ENCODE assay signal across 21 cellular contexts in the genomic region with DNA sequence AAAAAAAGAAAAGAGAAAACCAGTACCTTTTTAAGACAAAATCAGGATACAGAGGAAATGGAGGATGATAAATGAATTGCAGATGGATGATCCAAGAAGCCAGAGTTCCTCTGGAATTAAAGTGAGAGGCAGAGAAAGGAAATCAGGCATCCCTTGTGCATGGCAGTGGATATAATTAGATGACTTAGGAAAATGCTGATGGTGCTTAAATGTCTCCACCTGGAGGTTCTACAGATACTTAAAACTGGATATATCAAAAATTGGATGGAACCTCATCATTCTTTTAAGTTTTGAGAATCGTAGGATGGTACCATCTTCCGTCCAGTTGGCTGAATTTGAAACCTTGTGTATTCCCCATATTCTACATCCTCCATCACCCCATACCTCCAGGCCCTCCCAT.
DNase-seq lines count a peak whose midpoint lies in the region; ATAC-seq, FAIRE-seq and TF ChIP-seq lines count a peak whose summit lies in the region.
"Had no signal": no experiment of that assay in that cellular context is flagged by ENCODE, and none has a peak within 500 bp of the region (broad histone marks: within the 10 kb centered on the region; RNA-seq: fewer than 3 reads in every experiment).

No MANE protein-coding gene starts in this region.

- WGBS in HepG2 (ENCODE audit: low lambda C conversion rate), result 0% methylated on average over 2 of the region's 2 CpGs
- 54% methylated on average over 2 of the region's 2 CpGs for WGBS in right lobe of liver (ENCODE audit: insufficient coverage, low coverage, low lambda C conversion rate, missing lambda C conversion rate)
- WGBS in H1 (ENCODE audit: extremely low coverage in 1 of 2, insufficient coverage in 1 of 2, insufficient read length in 1 of 2, insufficient replicate concordance in 2 of 2, low coverage in 1 of 2, low lambda C conversion rate in 2 of 2, missing lambda C conversion rate in 1 of 2), 2 experiments, result 89% methylated on average over 2 of the region's 2 CpGs; no CpG with 5 or more reads in 1 of the 2 experiments

- no peak overlapping the region for H3K23ac ChIP-seq in H1 (ENCODE audit: insufficient read length)

- TF ChIP-seq POLR2A in HepG2 (IDR thresholded peaks at IDR 0.05; ENCODE audit: insufficient read depth in 1 of 2, low read depth in 2 of 2, low read length in 2 of 2), result no peak
- TF ChIP-seq POLR2A in right lobe of liver (IDR thresholded peaks at IDR 0.05), result no peak
- no peak for TF ChIP-seq POLR2A in H1 (IDR thresholded peaks at IDR 0.05; ENCODE audit: control extremely low read depth in 1 of 2, low read depth in 2 of 2, low read length in 2 of 2)

- H3K9me3 ChIP-seq in HepG2 (ENCODE audit: low read length) (peaks cover 50% of the 10 kb centered on the region), right lobe of liver (no peaks in the 10 kb centered on the region), H1 (ENCODE audit: insufficient read depth in 2 of 2, low read depth in 1 of 2, low read length in 1 of 2) (no peaks in the 10 kb centered on the region)
- H3K9me3 ChIP-seq: BLaER1, Caco-2, HAP-1 had no signal

- in situ Hi-C loops in HepG2 (cut with HindIII; ENCODE audit: extremely low pct_ligation_motif_present, low pct_unique_long_range_greater_than_20kb), result no loop called here

- no peak overlapping the region for H2BK12ac ChIP-seq in H1 (ENCODE audit: low read depth, low read length)

- H2AFZ ChIP-seq in HepG2 (ENCODE audit: low read length) (no peak overlapping the region), H1 (ENCODE audit: low read length) (no peak overlapping the region)
- H2AFZ ChIP-seq: GM23338 had no signal

- DNase-seq in HepG2 (ENCODE audit: low spot score) (no peak), right lobe of liver (no peak), NCI-H69 (lab: John Stamatoyannopoulos, UW) (peak; percentile 9), H1 (ENCODE audit: low read depth in 1 of 2, low spot score in 2 of 2) (no peak), SK-N-DZ (ENCODE audit: low spot score) (no peak), AML-193 (lab: John Stamatoyannopoulos, UW) (no peak), NCI-H345 treated with DMSO at 0.1 percent for 48 hours (lab: John Stamatoyannopoulos, UW; ENCODE audit: unreplicated experiment) (no peak)
- DNase-seq: 8988T; Caco-2; CD4-positive, CD25-positive, alpha-beta regulatory T cell; CD8-positive, alpha-beta T cell; DMS153; DND-41; GDM1; HFFc6 had no signal

- H3K4me1 ChIP-seq in HepG2 (ENCODE audit: insufficient read depth, low read length), result no peaks in the 10 kb centered on the region
- no peaks in the 10 kb centered on the region for H3K4me1 ChIP-seq in right lobe of liver
- H3K4me1 ChIP-seq in H1 (replicated peaks in 1 of 4; ENCODE audit: control insufficient read depth in 3 of 4, insufficient read depth in 4 of 4, low read length in 3 of 4), result peaks cover 0 to 5% (median 0%) of the 10 kb centered on the region in 4 experiments; a peak in 4 of 7 replicates
- H3K4me1 ChIP-seq: Caco-2, HAP-1 had no signal

- no peak overlapping the region for H3K4ac ChIP-seq in H1 (replicated peaks; ENCODE audit: insufficient read length, low read depth, low read length)

- TF ChIP-seq EP300 in HepG2 (IDR thresholded peaks at IDR 0.05; ENCODE audit: low read depth in 2 of 2, low read length in 2 of 2), result no peak
- TF ChIP-seq EP300 in HepG2 (CRISPR knock-in tag; IDR thresholded peaks at IDR 0.05; ENCODE audit: borderline replicate concordance), result no peak
- no peak for TF ChIP-seq EP300 in H1 (IDR thresholded peaks at IDR 0.05; ENCODE audit: borderline replicate concordance in 1 of 2, low read depth in 2 of 2, low read length in 2 of 2)

- H3K79me1 ChIP-seq in H1 (ENCODE audit: low read depth, low read length), result no peaks in the 10 kb centered on the region

- H3K4me3 ChIP-seq in HepG2 (replicated peaks in 1 of 3; ENCODE audit: insufficient read depth in 1 of 3, low read depth in 2 of 3, low read length in 3 of 3) (no peak overlapping the region), right lobe of liver (no peak overlapping the region), H1 (ENCODE audit: extremely low read depth in 1 of 4, insufficient read depth in 2 of 4, low read depth in 3 of 4, low read length in 4 of 4) (no peak overlapping the region)
- H3K4me3 ChIP-seq: BLaER1, GM12878, GM23338, HAP-1 had no signal

- H2BK5ac ChIP-seq in H1 (ENCODE audit: low read depth, low read length), result no peak overlapping the region

- H3K27ac ChIP-seq in HepG2 (ENCODE audit: extremely low read length, insufficient read depth, low read length), result no peak overlapping the region
- no peak overlapping the region for H3K27ac ChIP-seq in right lobe of liver
- H3K27ac ChIP-seq in H1 (ENCODE audit: low read depth, low read length), result no peak overlapping the region
- H3K27ac ChIP-seq: BLaER1, C4-2B had no signal

- no peak overlapping the region for H2BK15ac ChIP-seq in H1 (ENCODE audit: low read length)

- H3K4me2 ChIP-seq in HepG2 (ENCODE audit: low read depth, low read length) (no peak overlapping the region), H1 (ENCODE audit: insufficient read depth in 1 of 2, low read depth in 2 of 2, low read length in 2 of 2) (no peak overlapping the region)
- H3K4me2 ChIP-seq: BLaER1, GM23338 had no signal

- H3K79me2 ChIP-seq in HepG2 (ENCODE audit: insufficient read depth, low read length), result no peaks in the 10 kb centered on the region
- no peaks in the 10 kb centered on the region for H3K79me2 ChIP-seq in H1 (ENCODE audit: control insufficient read depth in 1 of 2, insufficient read depth in 2 of 2, low read length in 2 of 2)

- TF ChIP-seq RAD21 in HepG2 (CRISPR knock-in tag; IDR thresholded peaks at IDR 0.05) (no peak), H1 (IDR thresholded peaks at IDR 0.05 in 1 of 2, conservative IDR thresholded peaks at IDR 0.05 in 1 of 2; ENCODE audit: low read depth in 2 of 2, low read length in 2 of 2) (no peak)

- H2AK5ac ChIP-seq in H1 (ENCODE audit: low read depth, low read length), result no peak overlapping the region

- no peak overlapping the region for H4K91ac ChIP-seq in H1 (replicated peaks; ENCODE audit: insufficient read length, low read length)

- no TSS peak for BruUV-seq in HepG2 (replicated peaks; lab: Mats Ljungman, UMichigan)

- H3K23me2 ChIP-seq in H1 (ENCODE audit: low read depth, low read length), result no peaks in the 10 kb centered on the region

- H2BK20ac ChIP-seq in H1 (ENCODE audit: low read length), result no peak overlapping the region

- H4K5ac ChIP-seq in H1 (ENCODE audit: insufficient read length, low read depth, low read length), result no peak overlapping the region

- H3K36me3 ChIP-seq in HepG2 (replicated peaks in 1 of 2; ENCODE audit: control insufficient read depth in 1 of 2, insufficient read depth in 2 of 2, low read length in 2 of 2), result no peaks in the 10 kb centered on the region
- no peaks in the 10 kb centered on the region for H3K36me3 ChIP-seq in right lobe of liver
- H3K36me3 ChIP-seq in H1 (ENCODE audit: control insufficient read depth in 2 of 4, insufficient read depth in 4 of 4, low read length in 3 of 4), result no peaks in the 10 kb centered on the region
- H3K36me3 ChIP-seq: BLaER1, HAP-1 had no signal

- no peak overlapping the region for H2BK120ac ChIP-seq in H1 (replicated peaks; ENCODE audit: low read depth, low read length)

- POLR2A ChIA-PET in HepG2 (lab: Yijun Ruan, JAX) (no interaction called here), H1 (lab: Charles Lee; ENCODE audit: partially characterized antibody) (interaction anchor here (0.6 kb wide), 1 partner anchor 1283 kb away, joined by 6 read pairs; no protein-coding TSS in a partner anchor)

- no peak for ATAC-seq in HepG2
- ATAC-seq in right lobe of liver, result no peak
- ATAC-seq: CD8-positive, alpha-beta T cell; GM23338 had no signal

- H4K20me1 ChIP-seq in HepG2 (ENCODE audit: insufficient read depth, low read length) (no peaks in the 10 kb centered on the region), H1 (replicated peaks in 1 of 2; ENCODE audit: control insufficient read depth in 1 of 2, insufficient read depth in 2 of 2, low read length in 2 of 2) (no peaks in the 10 kb centered on the region)
- H4K20me1 ChIP-seq: BLaER1 had no signal

- H3K56ac ChIP-seq in H1 (replicated peaks; ENCODE audit: insufficient read length, low read depth, low read length), result no peak overlapping the region

- intact Hi-C loops in HepG2 (cut with micrococcal nuclease; ENCODE audit: unreplicated experiment) (no loop called here), right lobe of liver (cut with DNase I) (no loop called here)

- TF ChIP-seq CTCF in HepG2 (CRISPR knock-in tag; IDR thresholded peaks at IDR 0.05) (no peak), right lobe of liver (IDR thresholded peaks at IDR 0.05) (no peak), H1 (IDR thresholded peaks at IDR 0.05; ENCODE audit: control extremely low read depth in 1 of 3, insufficient read depth in 1 of 3, low read depth in 1 of 3, low read length in 3 of 3) (no peak)

- no peak overlapping the region for H3K18ac ChIP-seq in H1 (ENCODE audit: extremely low read depth, low read length)

- H3K14ac ChIP-seq in H1 (ENCODE audit: insufficient read length), result no peak overlapping the region

- no peak overlapping the region for H4K8ac ChIP-seq in H1 (ENCODE audit: extremely low read depth, insufficient read depth, low read length)

- FAIRE-seq in HepG2 (lab: Jason Lieb, UNC) (no peak), H1 (lab: Jason Lieb, UNC) (no peak)
- FAIRE-seq: GM12878, H54 had no signal

- no peak overlapping the region for H3K9ac ChIP-seq in HepG2 (ENCODE audit: insufficient read depth, low read depth, low read length)
- H3K9ac ChIP-seq in H1 (replicated peaks in 1 of 4; ENCODE audit: extremely low read depth in 1 of 4, low read depth in 3 of 4, low read length in 3 of 4), result no peak overlapping the region
- H3K9ac ChIP-seq: BLaER1 had no signal

- no peaks in the 10 kb centered on the region for H3K27me3 ChIP-seq in HepG2 (ENCODE audit: control insufficient read depth in 1 of 2, insufficient read depth in 2 of 2, low read length in 2 of 2)
- H3K27me3 ChIP-seq in right lobe of liver, result no peaks in the 10 kb centered on the region
- peaks cover 0 to 4% (median 0%) of the 10 kb centered on the region in 4 experiments; a peak in 2 of 7 replicates for H3K27me3 ChIP-seq in H1 (replicated peaks in 1 of 4; ENCODE audit: control insufficient read depth in 3 of 4, extremely low read depth in 1 of 4, insufficient read depth in 3 of 4, low read length in 3 of 4)
- H3K27me3 ChIP-seq: BLaER1 had no signal

- CTCF ChIA-PET in HepG2 (lab: Yijun Ruan, JAX; ENCODE audit: low intra/inter-chr PET ratio, low total read pairs) (no interaction called here), H1 (lab: Charles Lee; ENCODE audit: partially characterized antibody) (interaction anchor here (0.9 to 2.4 kb wide), 4 partner anchors 98 to 531 kb away, joined by 3 to 7 read pairs (median 5); no protein-coding TSS in a partner anchor)

TF ChIP-seq in HepG2, 621 proteins besides CTCF, POLR2A, EP300 and RAD21 (continues in another document):
- no peak for TF ChIP-seq GLI4 (CRISPR knock-in tag; IDR thresholded peaks at IDR 0.05; ENCODE audit: borderline replicate concordance)
- TF ChIP-seq MAFK (conservative IDR thresholded peaks at IDR 0.05 in 1 of 2, IDR thresholded peaks at IDR 0.05 in 1 of 2; ENCODE audit: low read length in 2 of 2), result peak; percentile 60 to 78; a peak in 3 of 4 replicates

TF ChIP-seq in H1, 55 proteins besides CTCF, POLR2A, EP300 and RAD21:
- TF ChIP-seq MAFK (IDR thresholded peaks at IDR 0.05; ENCODE audit: low read depth, low read length) (peak; percentile 42; the same call in 1 of the 2 replicates), TAF1 (IDR thresholded peaks at IDR 0.05; ENCODE audit: low read depth, low read length) (no peak)

Comparison
In these comparisons a context has a peak if more than half of its experiments do, and no peak if none do; other contexts are left out.
1. Of the 41 proteins assayed by ChIP-seq in both HepG2 and H1: peak only in HepG2: none; only in H1: none; in both: MAFK; in neither: 40.